Comparison of ENCODE assay signal across 12 cellular contexts in genomic region chrX:13094780-13095425, GRCh38. TPM values are rescaled to one million over a fixed set of nuclear protein-coding genes. Genes with fewer than 3 reads are reported as not detected.
DNase-seq lines count a peak whose midpoint lies in the region; ATAC-seq lines count a peak whose summit lies in the region.
"Had no signal": no experiment of that assay in that cellular context is flagged by ENCODE, and none has a peak within 500 bp of the region (broad histone marks: within the 10 kb centered on the region; RNA-seq: fewer than 3 reads in every experiment).

No MANE protein-coding gene starts in this region.

- no peaks in the 10 kb centered on the region for H3K9me3 Mint-ChIP-seq in activated CD4-positive, alpha-beta memory T cell treated with anti-CD3 and anti-CD28 coated beads, Interleukin-2, amount 10 ng/mL, durations not matched to agents 7 days and 5 days
- H3K9me3 Mint-ChIP-seq in stimulated activated effector memory CD8-positive, alpha-beta T cell treated with anti-CD3 and anti-CD28 coated beads, Interleukin-12 subunit alpha, Interleukin-12 subunit beta, amount 100 ng/mL, for 72 hours = no peaks in the 10 kb centered on the region

- H3K27ac Mint-ChIP-seq in activated CD4-positive, alpha-beta memory T cell treated with anti-CD3 and anti-CD28 coated beads, Interleukin-2, amount 10 ng/mL, durations not matched to agents 7 days and 5 days = peak overlapping the region; percentile 99
- H3K27ac Mint-ChIP-seq in stimulated activated effector memory CD8-positive, alpha-beta T cell treated with anti-CD3 and anti-CD28 coated beads, Interleukin-12 subunit alpha, Interleukin-12 subunit beta, amount 100 ng/mL, for 72 hours = peak overlapping the region; percentile 61

- H3K4me1 Mint-ChIP-seq in activated CD4-positive, alpha-beta memory T cell treated with anti-CD3 and anti-CD28 coated beads, Interleukin-2, amount 10 ng/mL, durations not matched to agents 7 days and 5 days = peaks cover 89% of the 10 kb centered on the region
- H3K4me1 Mint-ChIP-seq in stimulated activated effector memory CD8-positive, alpha-beta T cell treated with anti-CD3 and anti-CD28 coated beads, Interleukin-12 subunit alpha, Interleukin-12 subunit beta, amount 100 ng/mL, for 72 hours = peaks cover 64% of the 10 kb centered on the region

- CTCF ChIA-PET in activated CD4-positive, alpha-beta memory T cell treated with anti-CD3 and anti-CD28 coated beads, Interleukin-2, amount 10 ng/mL, durations not matched to agents 7 days and 5 days (lab: Charles Lee) = interaction anchor here (0.8 to 13.0 kb wide), 2 partner anchors 144 to 393 kb away, joined by 6 to 273 read pairs; no protein-coding TSS in a partner anchor

- H3K36me3 Mint-ChIP-seq in activated CD4-positive, alpha-beta memory T cell treated with anti-CD3 and anti-CD28 coated beads, Interleukin-2, amount 10 ng/mL, durations not matched to agents 7 days and 5 days (ENCODE audit: low read depth) = peaks cover 11% of the 10 kb centered on the region
- H3K36me3 Mint-ChIP-seq in stimulated activated effector memory CD8-positive, alpha-beta T cell treated with anti-CD3 and anti-CD28 coated beads, Interleukin-12 subunit alpha, Interleukin-12 subunit beta, amount 100 ng/mL, for 72 hours = no peaks in the 10 kb centered on the region

- no peaks in the 10 kb centered on the region for H3K27me3 Mint-ChIP-seq in activated CD4-positive, alpha-beta memory T cell treated with anti-CD3 and anti-CD28 coated beads, Interleukin-2, amount 10 ng/mL, durations not matched to agents 7 days and 5 days

- ATAC-seq in Right ventricle myocardium superior (ENCODE audit: poor library complexity) (peak; percentile 49), HG03045 (IDR thresholded peaks at IDR 0.05; ENCODE audit: unreplicated experiment) (no peak), GM21619 (IDR thresholded peaks at IDR 0.05; ENCODE audit: unreplicated experiment) (no peak)
- no peak for ATAC-seq in stimulated activated effector memory CD8-positive, alpha-beta T cell treated with anti-CD3 and anti-CD28 coated beads, Interleukin-12 subunit alpha, Interleukin-12 subunit beta, amount 100 ng/mL, for 72 hours

- DNase-seq in NCI-H2227 (lab: John Stamatoyannopoulos, UW; ENCODE audit: unreplicated experiment) (peak; percentile 28), NCI-H2227 treated with DMSO at 0.1 percent for 48 hours (lab: John Stamatoyannopoulos, UW) (no peak), Right ventricle myocardium superior (no peak), GOT3 (lab: John Stamatoyannopoulos, UW) (no peak)
- no peak for DNase-seq in activated CD4-positive, alpha-beta memory T cell treated with anti-CD3 and anti-CD28 coated beads, Interleukin-2, amount 10 ng/mL, durations not matched to agents 7 days and 5 days
- DNase-seq in stimulated activated effector memory CD8-positive, alpha-beta T cell treated with anti-CD3 and anti-CD28 coated beads, Interleukin-12 subunit alpha, Interleukin-12 subunit beta, amount 100 ng/mL, for 72 hours (ENCODE audit: low spot score in 2 of 2) = no peak
- DNase-seq: 8988T, adrenal gland had no signal

- intact Hi-C loops in Right ventricle myocardium superior (cut with DNase I) = no loop called here

- peak overlapping the region; percentile 24 for H3K4me3 Mint-ChIP-seq in activated CD4-positive, alpha-beta memory T cell treated with anti-CD3 and anti-CD28 coated beads, Interleukin-2, amount 10 ng/mL, durations not matched to agents 7 days and 5 days
- H3K4me3 Mint-ChIP-seq in stimulated activated effector memory CD8-positive, alpha-beta T cell treated with anti-CD3 and anti-CD28 coated beads, Interleukin-12 subunit alpha, Interleukin-12 subunit beta, amount 100 ng/mL, for 72 hours = peak overlapping the region; percentile 76

- POLR2A ChIA-PET in activated CD4-positive, alpha-beta memory T cell treated with anti-CD3 and anti-CD28 coated beads, Interleukin-2, amount 10 ng/mL, durations not matched to agents 7 days and 5 days (lab: Charles Lee) = interaction anchor here (0.7 to 24.1 kb wide), 6 partner anchors 92 to 393 kb away, joined by 3 to 1502 read pairs (median 4); partner anchors contain the start of gene TMSB4X

RNA-seq across cellular contexts. Expression of gene FAM9C, which starts 50.5 kb away (rescaled TPM):
- not detected for total RNA-seq in activated CD4-positive, alpha-beta memory T cell treated with anti-CD3 and anti-CD28 coated beads, Interleukin-2, amount 10 ng/mL, durations not matched to agents 7 days and 5 days
- total RNA-seq in Right ventricle myocardium superior = 0.35 TPM
- total RNA-seq: lung microvascular endothelial cell; T-helper 2 cell treated with Interferon-gamma antibody and Interleukin-4, amounts not matched to agents 100 ng/mL and 5 ng/mL, for 36 hours had no signal
